1 cellular context compared by ENCODE assay signal in the genomic region with DNA sequence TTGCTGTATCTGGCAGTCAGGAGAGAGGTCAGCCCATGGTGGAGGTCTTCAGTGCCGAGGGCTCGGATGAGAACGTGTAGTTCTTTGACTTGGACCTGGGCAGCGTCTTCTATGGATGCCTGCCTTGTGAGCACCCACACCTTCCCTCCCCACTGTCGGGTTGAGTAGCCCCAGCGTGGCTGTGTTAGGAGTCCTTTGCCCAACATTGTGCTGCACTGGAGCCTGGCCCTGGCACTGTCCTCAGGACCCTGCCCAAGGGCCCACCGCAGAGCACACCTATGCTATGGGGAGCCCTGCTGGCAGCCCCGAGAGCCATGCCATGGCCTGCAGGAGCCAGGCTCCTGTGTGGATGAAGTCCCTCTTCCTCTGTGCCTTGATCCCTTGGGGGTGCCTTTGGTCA.
TF ChIP-seq lines count a peak whose summit lies in the region.

No MANE protein-coding gene starts in this region.

TF ChIP-seq in WTC11, 78 proteins besides CTCF, POLR2A, EP300 and RAD21 (continued from another document):
- TF ChIP-seq, protein P1, sequence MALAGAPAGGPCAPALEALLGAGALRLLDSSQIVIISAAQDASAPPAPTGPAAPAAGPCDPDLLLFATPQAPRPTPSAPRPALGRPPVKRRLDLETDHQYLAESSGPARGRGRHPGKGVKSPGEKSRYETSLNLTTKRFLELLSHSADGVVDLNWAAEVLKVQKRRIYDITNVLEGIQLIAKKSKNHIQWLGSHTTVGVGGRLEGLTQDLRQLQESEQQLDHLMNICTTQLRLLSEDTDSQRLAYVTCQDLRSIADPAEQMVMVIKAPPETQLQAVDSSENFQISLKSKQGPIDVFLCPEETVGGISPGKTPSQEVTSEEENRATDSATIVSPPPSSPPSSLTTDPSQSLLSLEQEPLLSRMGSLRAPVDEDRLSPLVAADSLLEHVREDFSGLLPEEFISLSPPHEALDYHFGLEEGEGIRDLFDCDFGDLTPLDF (CRISPR knock-in tag; IDR thresholded peaks at IDR 0.05), result no peak
